8 cellular contexts compared by ENCODE assay signal in genomic region chr6:156776841-156777576, GRCh38. TPM values are rescaled to one million over a fixed set of nuclear protein-coding genes. Genes with fewer than 3 reads are reported as not detected.
DNase-seq lines count a peak whose midpoint lies in the region; ATAC-seq and TF ChIP-seq lines count a peak whose summit lies in the region.

Gene ARID1B, plus strand, starts transcription at chr6:156777378. Its CDS starts 303 bp downstream, at chr6:156777681.

- peak within 1 kb of the TSS; percentile 94 for H2AFZ ChIP-seq in osteoblast (ENCODE audit: low read length)

- no peaks in the 10 kb centered on the region for H3K27me3 Mint-ChIP-seq in activated naive CD4-positive, alpha-beta T cell treated with anti-CD3 and anti-CD28 coated beads for 36 hours (ENCODE audit: low read depth)

- CTCF ChIA-PET in activated naive CD4-positive, alpha-beta T cell treated with anti-CD3 and anti-CD28 coated beads for 36 hours (lab: Charles Lee) = no interaction called here

- DNase-seq in EH (ENCODE audit: low read depth) = peak; percentile 86
- no peak for DNase-seq in SK-N-MC (ENCODE audit: low read depth, low spot score)
- peak; percentile 71 for DNase-seq in activated naive CD4-positive, alpha-beta T cell treated with anti-CD3 and anti-CD28 coated beads for 36 hours
- peak; percentile 78 for DNase-seq in globus pallidus (ENCODE audit: low spot score)
- peak; percentile 97 for DNase-seq in osteoblast (ENCODE audit: insufficient read length, low spot score, missing footprints)

- peaks cover 14% of the 10 kb centered on the region for H3K4me1 Mint-ChIP-seq in activated naive CD4-positive, alpha-beta T cell treated with anti-CD3 and anti-CD28 coated beads for 36 hours (ENCODE audit: low read depth)

- H3K36me3 ChIP-seq in KOPT-K1 (ENCODE audit: insufficient read depth, low read length) (no peaks in the 10 kb centered on the region), SK-N-MC (ENCODE audit: insufficient read depth, low read length) (no peaks in the 10 kb centered on the region; the same call in 1 of the 2 replicates), osteoblast (ENCODE audit: insufficient read depth, low read length) (no peaks in the 10 kb centered on the region)

- no peak for TF ChIP-seq CTCF in osteoblast (IDR thresholded peaks at IDR 0.05; ENCODE audit: extremely low read depth, low read depth, low read length)

- no peaks in the 10 kb centered on the region for H3K9me3 Mint-ChIP-seq in activated naive CD4-positive, alpha-beta T cell treated with anti-CD3 and anti-CD28 coated beads for 36 hours

- H3K4me3 Mint-ChIP-seq in activated naive CD4-positive, alpha-beta T cell treated with anti-CD3 and anti-CD28 coated beads for 36 hours = peak within 1 kb of the TSS; percentile 87

- peak within 1 kb of the TSS; percentile 97 for H3K4me2 ChIP-seq in osteoblast (ENCODE audit: insufficient read depth, low read length)

- peaks cover 13% of the 10 kb centered on the region for H4K20me1 ChIP-seq in osteoblast (ENCODE audit: insufficient read depth, low read length)

- peak within 1 kb of the TSS; percentile 99 for H3K27ac Mint-ChIP-seq in activated naive CD4-positive, alpha-beta T cell treated with anti-CD3 and anti-CD28 coated beads for 36 hours

- H3K27me3 ChIP-seq in osteoblast (ENCODE audit: insufficient read depth, low read length) = no peaks in the 10 kb centered on the region

- peaks cover 38% of the 10 kb centered on the region for H3K4me1 ChIP-seq in osteoblast (ENCODE audit: insufficient read depth, low read length)

- no peaks in the 10 kb centered on the region for H3K9me3 ChIP-seq in KOPT-K1 (ENCODE audit: insufficient read depth, low read length, poor library complexity, severe bottlenecking)
- H3K9me3 ChIP-seq in SK-N-MC (ENCODE audit: low read depth, low read length) = no peaks in the 10 kb centered on the region
- H3K9me3 ChIP-seq in osteoblast (ENCODE audit: low read depth, low read length) = no peaks in the 10 kb centered on the region

- intact Hi-C loops in activated naive CD4-positive, alpha-beta T cell treated with anti-CD3 and anti-CD28 coated beads for 36 hours (cut with micrococcal nuclease) = loop anchor here (1.0 to 5.0 kb wide), 5 partner anchors 90 to 495 kb away; no protein-coding TSS in a partner anchor

- peak; percentile 48 for ATAC-seq in GM21717 (IDR thresholded peaks at IDR 0.05; ENCODE audit: unreplicated experiment)

- H3K4me3 ChIP-seq in SK-N-MC (peak within 1 kb of the TSS; percentile 84), osteoblast (ENCODE audit: insufficient read depth, low read length) (peak within 1 kb of the TSS; percentile 90)

- H3K27ac ChIP-seq in KOPT-K1 (ENCODE audit: low read depth, low read length, poor library complexity, severe bottlenecking) = peak within 1 kb of the TSS; percentile 94
- peak within 1 kb of the TSS; percentile 99 for H3K27ac ChIP-seq in SK-N-MC
- H3K27ac ChIP-seq in osteoblast (ENCODE audit: low read depth, low read length) = peak within 1 kb of the TSS; percentile 81
- peak within 1 kb of the TSS; percentile 95 for H3K27ac ChIP-seq in temporal lobe (ENCODE audit: low read depth, low read length)

- H3K79me2 ChIP-seq in osteoblast (ENCODE audit: insufficient read depth, low read length) = peaks cover 46% of the 10 kb centered on the region

- peak within 1 kb of the TSS; percentile 92 for H3K9ac ChIP-seq in SK-N-MC (ENCODE audit: insufficient read length)

- peaks cover 5% of the 10 kb centered on the region for H3K36me3 Mint-ChIP-seq in activated naive CD4-positive, alpha-beta T cell treated with anti-CD3 and anti-CD28 coated beads for 36 hours (ENCODE audit: low read depth)

RNA-seq across cellular contexts. Expression of gene ARID1B, which starts in this region (rescaled TPM):
- 10 to 100 TPM; 42.5 to 43.2 TPM for total RNA-seq in activated naive CD4-positive, alpha-beta T cell treated with anti-CD3 and anti-CD28 coated beads for 36 hours
- total RNA-seq in osteoblast (55.0 and 64.2 TPM in 2 replicates), temporal lobe (77.7 TPM)
